Comparison of ENCODE assay signal across 21 cellular contexts in the genomic region with DNA sequence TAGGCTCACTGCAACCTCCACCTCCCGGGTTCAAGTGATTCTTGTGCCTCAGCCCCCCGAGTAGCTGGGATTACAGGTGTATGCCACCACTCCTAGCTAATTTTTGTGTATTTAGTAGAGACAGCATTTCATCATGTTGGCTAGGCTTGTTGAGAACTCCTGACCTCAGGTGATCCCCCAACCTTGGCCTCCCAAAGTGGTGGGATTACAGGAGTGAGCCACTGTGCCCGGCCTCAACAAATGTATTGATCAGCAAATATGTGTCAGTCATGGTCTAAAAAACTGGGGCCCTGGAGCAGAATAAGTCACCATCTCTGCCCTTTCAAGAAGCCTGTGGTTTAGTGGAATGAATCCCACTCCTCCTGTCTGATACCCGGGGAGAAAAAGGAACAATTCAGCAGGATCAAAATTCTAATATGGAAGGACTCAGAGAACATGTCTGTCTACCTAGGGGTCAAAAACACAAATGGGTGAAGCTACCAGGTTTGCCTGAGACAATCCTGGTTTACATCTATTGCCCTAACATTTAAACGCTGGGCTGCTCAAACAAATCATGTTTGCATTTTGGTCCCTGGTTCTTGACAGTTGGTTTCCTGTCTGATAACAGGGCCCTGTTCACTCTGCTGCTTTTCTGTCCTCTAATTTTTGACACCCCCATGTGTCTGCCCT. TPM values are rescaled to one million over a fixed set of nuclear protein-coding genes. Genes with fewer than 3 reads are reported as not detected.
"Had no signal": no experiment of that assay in that cellular context is flagged by ENCODE, and none has a peak within 500 bp of the region (broad histone marks: within the 10 kb centered on the region; RNA-seq: fewer than 3 reads in every experiment).

No MANE protein-coding gene starts in this region.

- H3K27ac ChIP-seq: HL-60, KMS-11, SJSA1, SK-N-MC had no signal

- H3K4me1 ChIP-seq: SJSA1 had no signal

- H3K4me3 ChIP-seq: SJSA1, SK-N-MC had no signal

- DNase-seq: IMR-90, MV-4-11, NCI-H1048, NCI-H1105, NCI-H1417 treated with DMSO at 0.1 percent for 48 hours, NCI-H1694, NCI-H187 treated with DMSO at 0.1 percent for 48 hours, NCI-H2029 treated with DMSO at 0.1 percent for 48 hours, NCI-H2171 treated with DMSO at 0.1 percent for 48 hours, NCI-H345, NCI-H446 treated with DMSO at 0.1 percent for 48 hours, NCI-H510A treated with DMSO at 0.1 percent for 48 hours, NCI-H526, Right ventricle myocardium superior, RPMI8226, SIG-M5 had no signal

- H3K4me2 ChIP-seq: KMS-11 had no signal

- H3K36me3 ChIP-seq: SJSA1 had no signal

RNA-seq across cellular contexts. Expression of a gene that starts 21.6 kb away (rescaled TPM):
- total RNA-seq: MCF 10A, Right ventricle myocardium superior, SJSA1 had no signal
